ENCODE assay signal across 20 cellular contexts in genomic region chr11:121983901-121984300, GRCh38.
"Had no signal": no experiment of that assay in that cellular context is flagged by ENCODE, and none has a peak within 500 bp of the region (broad histone marks: within the 10 kb centered on the region; RNA-seq: fewer than 3 reads in every experiment).

No MANE protein-coding gene starts in this region.

- H3K9me3 ChIP-seq: esophagus squamous epithelium, gastrocnemius medialis, left lung, lower lobe of right lung, mucosa of descending colon had no signal

- H3K27ac ChIP-seq: coronary artery, dorsolateral prefrontal cortex, esophagus squamous epithelium, gastrocnemius medialis, heart right ventricle, left lung, lower lobe of right lung had no signal

- H3K36me3 ChIP-seq: esophagus squamous epithelium, gastrocnemius medialis, heart right ventricle, left lung, lower lobe of right lung had no signal

- DNase-seq: dermis blood vessel endothelial cell; dorsolateral prefrontal cortex; effector CD4-positive, alpha-beta T cell; effector memory CD4-positive, alpha-beta T cell; esophagus squamous epithelium; foreskin fibroblast; foreskin melanocyte; gastrocnemius medialis; glutamatergic neuron; head of caudate nucleus; heart right ventricle; hippocampal formation; left cardiac atrium; left lung; left ventricle myocardium superior; lower lobe of right lung; mesenchymal stem cell; mucosa of descending colon; naive B cell had no signal

- ATAC-seq: gastrocnemius medialis, heart right ventricle, left cardiac atrium, left lung, left ventricle myocardium superior, lower lobe of right lung, mucosa of descending colon had no signal

- H3K4me3 ChIP-seq: coronary artery, dorsolateral prefrontal cortex, esophagus squamous epithelium, gastrocnemius medialis, heart right ventricle, left lung, lower lobe of right lung, mucosa of descending colon had no signal

- H3K4me1 ChIP-seq: esophagus squamous epithelium, heart right ventricle, left lung, lower lobe of right lung had no signal

- H3K27me3 ChIP-seq: dorsolateral prefrontal cortex, esophagus squamous epithelium, gastrocnemius medialis had no signal
